In genomic region chr3:44339181-44339741, GRCh38 we compare ENCODE assay signal across 8 cellular contexts. TPM values are rescaled to one million over a fixed set of nuclear protein-coding genes. Genes with fewer than 3 reads are reported as not detected.
A peak's percentile ranks its signal among the peaks of the same experiment; 100 is the strongest.
DNase-seq lines count a peak whose midpoint lies in the region; ATAC-seq and TF ChIP-seq lines count a peak whose summit lies in the region.

No MANE protein-coding gene starts in this region.

- H3K27me3 ChIP-seq in SJCRH30: no peaks in the 10 kb centered on the region
- no peaks in the 10 kb centered on the region for H3K27me3 ChIP-seq in rectal smooth muscle tissue (ENCODE audit: control insufficient read depth, insufficient read depth, low read length)

- peak overlapping the region; percentile 92 for H3K9ac ChIP-seq in rectal smooth muscle tissue (ENCODE audit: low read length)

- CTCF ChIA-PET in GM10248 (lab: Yijun Ruan, JAX): interaction anchor here (0.7 to 2.1 kb wide), 5 partner anchors 13 to 100 kb away, joined by 3 to 8 read pairs (median 3); no protein-coding TSS in a partner anchor

- POLR2A ChIA-PET in GM10248 (lab: Yijun Ruan, JAX): interaction anchor here (0.8 kb wide), 1 partner anchor 101 kb away, joined by 3 read pairs; no protein-coding TSS in a partner anchor

- H3K27ac ChIP-seq in SJCRH30 (peak overlapping the region; percentile 79), rectal smooth muscle tissue (ENCODE audit: low read depth, low read length) (peak overlapping the region; percentile 92)

- H3K36me3 ChIP-seq in SJCRH30 (0 out of 2 replicates have a peak, but pooled peaks cover 3% of the 10 kb centered on the region), rectal smooth muscle tissue (ENCODE audit: control insufficient read depth, insufficient read depth, low read length) (no peaks in the 10 kb centered on the region)

- DNase-seq in GM12864 (ENCODE audit: low read depth): no peak
- no peak for DNase-seq in SJCRH30
- no peak for DNase-seq in fibroblast of pulmonary artery (ENCODE audit: low read depth)
- no peak for DNase-seq in GM10248 (ENCODE audit: extremely low spot score)
- DNase-seq in SHP77 (lab: John Stamatoyannopoulos, UW): no peak
- DNase-seq in NCI-H2196 treated with DMSO at 0.1 percent for 48 hours (lab: John Stamatoyannopoulos, UW; ENCODE audit: unreplicated experiment): no peak

- H3K9me3 ChIP-seq in SJCRH30 (replicated peaks): no peaks in the 10 kb centered on the region

- peaks cover 4% of the 10 kb centered on the region; the same call in 1 of the 2 replicates for H3K4me1 ChIP-seq in SJCRH30
- peaks cover 5% of the 10 kb centered on the region for H3K4me1 ChIP-seq in rectal smooth muscle tissue (ENCODE audit: control insufficient read depth, insufficient read depth, low read length)

- TF ChIP-seq CTCF in GM12864 (IDR thresholded peaks at IDR 0.05; ENCODE audit: low read depth, low read length, missing control alignments) (no peak), fibroblast of pulmonary artery (IDR thresholded peaks at IDR 0.05; ENCODE audit: low read length, missing control alignments) (no peak), GM10248 (IDR thresholded peaks at IDR 0.05; ENCODE audit: control extremely low read depth, extremely low read depth, low read depth, missing control alignments) (no peak)

- ATAC-seq in HG02610 (IDR thresholded peaks at IDR 0.05; ENCODE audit: unreplicated experiment): no peak

- H3K4me3 ChIP-seq in GM12864 (ENCODE audit: low read depth, low read length): peak overlapping the region; percentile 84
- peak overlapping the region; percentile 77 for H3K4me3 ChIP-seq in SJCRH30
- H3K4me3 ChIP-seq in fibroblast of pulmonary artery (replicated peaks; ENCODE audit: low read depth, low read length): peak overlapping the region; percentile 97
- H3K4me3 ChIP-seq in rectal smooth muscle tissue (ENCODE audit: low read length): peak overlapping the region; percentile 99

RNA-seq across cellular contexts. Expression of gene TCAIM, which starts 0.7 kb away (rescaled TPM):
- total RNA-seq in SJCRH30 (2014; rRNA removed; shearing (Covaris generic)): 15.2 and 18.3 TPM in 2 replicates
